In the genomic region with DNA sequence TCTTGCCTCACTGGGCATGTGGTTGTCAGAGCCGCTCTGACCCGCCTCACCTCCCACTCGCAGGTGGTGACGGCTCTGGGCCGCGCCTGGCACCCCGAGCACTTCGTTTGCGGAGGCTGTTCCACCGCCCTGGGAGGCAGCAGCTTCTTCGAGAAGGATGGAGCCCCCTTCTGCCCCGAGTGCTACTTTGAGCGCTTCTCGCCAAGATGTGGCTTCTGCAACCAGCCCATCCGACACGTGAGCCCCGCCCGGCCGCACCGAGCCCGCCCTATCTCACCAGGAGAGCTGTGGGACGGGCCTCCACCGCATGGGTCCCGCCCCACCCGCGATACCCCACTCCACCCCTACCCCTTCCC, we compare ENCODE assay signal across 11 cellular contexts. TPM values are rescaled to one million over a fixed set of nuclear protein-coding genes. Genes with fewer than 3 reads are reported as not detected.
A peak's percentile ranks its signal among the peaks of the same experiment; 100 is the strongest.
DNase-seq lines count a peak whose midpoint lies in the region; ATAC-seq and TF ChIP-seq lines count a peak whose summit lies in the region.
"Had no signal": no experiment of that assay in that cellular context is flagged by ENCODE, and none has a peak within 500 bp of the region (broad histone marks: within the 10 kb centered on the region; RNA-seq: fewer than 3 reads in every experiment).

No MANE protein-coding gene starts in this region.

- intact Hi-C loops in naive thymus-derived CD4-positive, alpha-beta T cell (cut with micrococcal nuclease) = loop anchor here (1.0 to 5.0 kb wide), 2 partner anchors 17 to 236 kb away; a partner anchor contains a TSS

- DNase-seq in coronary artery (ENCODE audit: low spot score) = no peak
- DNase-seq in naive thymus-derived CD4-positive, alpha-beta T cell = no peak
- DNase-seq in NCI-H2029 (lab: John Stamatoyannopoulos, UW) = no peak
- DNase-seq in NCI-H1417 treated with DMSO at 0.1 percent for 48 hours (lab: John Stamatoyannopoulos, UW) = no peak
- DNase-seq in WERI-Rb-1 = no peak
- DNase-seq: MM.1S, NCI-H774, ovary had no signal

- CTCF ChIA-PET in naive thymus-derived CD4-positive, alpha-beta T cell (lab: Charles Lee) = interaction anchor here (3.2 kb wide), 1 partner anchor 15 kb away, joined by 17 read pairs; no protein-coding TSS in a partner anchor

- H3K9me3 ChIP-seq in BLaER1 treated with 17β-estradiol and CSF1 and Interleukin-3, amounts not matched to agents 10 nM and 100 nM (replicated peaks in 1 of 11) = no peaks in the 10 kb centered on the region
- H3K9me3 ChIP-seq in HUES6 (ENCODE audit: control insufficient read depth, insufficient read depth, low read depth, low read length) = no peaks in the 10 kb centered on the region
- H3K9me3 ChIP-seq in naive thymus-derived CD4-positive, alpha-beta T cell (ENCODE audit: control insufficient read depth in 2 of 3, low read length in 3 of 3) = no peaks in the 10 kb centered on the region
- no peaks in the 10 kb centered on the region for H3K9me3 ChIP-seq in WERI-Rb-1 (ENCODE audit: severe bottlenecking)
- H3K9me3 ChIP-seq: ovary had no signal

- H3K36me3 Mint-ChIP-seq in naive thymus-derived CD4-positive, alpha-beta T cell = no peaks in the 10 kb centered on the region

- H3K4me1 ChIP-seq in BLaER1 treated with 17β-estradiol and CSF1 and Interleukin-3, amounts not matched to agents 10 nM and 100 nM = peaks cover 51 to 72% (median 63%) of the 10 kb centered on the region in 10 experiments
- H3K4me1 ChIP-seq in HUES6 (ENCODE audit: control insufficient read depth, insufficient read depth, low read length) = peaks cover 16% of the 10 kb centered on the region
- peaks cover 4 to 6% of the 10 kb centered on the region in 2 donors for H3K4me1 ChIP-seq in naive thymus-derived CD4-positive, alpha-beta T cell (ENCODE audit: control insufficient read depth in 2 of 2, insufficient read depth in 2 of 2, low read length in 2 of 2)

- no peaks in the 10 kb centered on the region for H3K27me3 ChIP-seq in BLaER1 treated with 17β-estradiol and CSF1 and Interleukin-3, amounts not matched to agents 10 nM and 100 nM
- H3K27me3 ChIP-seq in HUES6 (ENCODE audit: control insufficient read depth, insufficient read depth, low read length) (peaks cover 52% of the 10 kb centered on the region), WERI-Rb-1 (ENCODE audit: insufficient read depth, low read depth, severe bottlenecking) (no peaks in the 10 kb centered on the region)
- no peaks in the 10 kb centered on the region for H3K27me3 ChIP-seq in naive thymus-derived CD4-positive, alpha-beta T cell (ENCODE audit: control insufficient read depth in 2 of 2, insufficient read depth in 2 of 2, low read length in 2 of 2)
- H3K27me3 ChIP-seq: ovary had no signal

- H3K27ac Mint-ChIP-seq in naive thymus-derived CD4-positive, alpha-beta T cell = peak overlapping the region in 5 of 9 donors; percentile 62 to 83 (median 81)

- H3K9ac ChIP-seq in BLaER1 treated with 17β-estradiol and CSF1 and Interleukin-3, amounts not matched to agents 10 nM and 100 nM = peak overlapping the region in 5 of 11 experiments; percentile 76 to 83 (median 79); a peak in 6 of 22 replicates
- no peak overlapping the region for H3K9ac ChIP-seq in HUES6 (ENCODE audit: low read length)

- H3K4me3 ChIP-seq in BLaER1 treated with 17β-estradiol and CSF1 and Interleukin-3, amounts not matched to agents 10 nM and 100 nM = peak overlapping the region in 5 of 10 experiments; percentile 58 to 72 (median 67); a peak in 6 of 20 replicates
- H3K4me3 ChIP-seq in HUES6 (ENCODE audit: low read depth, low read length) = peak overlapping the region; percentile 75
- peak overlapping the region; percentile 47 for H3K4me3 ChIP-seq in coronary artery
- peak overlapping the region; percentile 65 for H3K4me3 ChIP-seq in naive thymus-derived CD4-positive, alpha-beta T cell (ENCODE audit: low read length)
- H3K4me3 ChIP-seq in WERI-Rb-1 (ENCODE audit: low read depth, low read length) = no peak overlapping the region
- H3K4me3 ChIP-seq: ovary had no signal

- H4K20me1 ChIP-seq in BLaER1 treated with 17β-estradiol and CSF1 and Interleukin-3, amounts not matched to agents 10 nM and 100 nM = no peaks in the 10 kb centered on the region

- peak overlapping the region; percentile 73 to 100 (median 97); a peak in 21 of 22 replicates for H3K4me2 ChIP-seq in BLaER1 treated with 17β-estradiol and CSF1 and Interleukin-3, amounts not matched to agents 10 nM and 100 nM

- ATAC-seq in naive thymus-derived CD4-positive, alpha-beta T cell = no peak
- ATAC-seq in GM19467 (IDR thresholded peaks at IDR 0.05; ENCODE audit: unreplicated experiment) = no peak

- TF ChIP-seq CTCF in coronary artery (IDR thresholded peaks at IDR 0.05) (no peak), WERI-Rb-1 (IDR thresholded peaks at IDR 0.05; ENCODE audit: low read depth, low read length) (no peak)

- H3K4me3 Mint-ChIP-seq in naive thymus-derived CD4-positive, alpha-beta T cell = peak overlapping the region; percentile 75 to 91 (median 84)

- H3K36me3 ChIP-seq in BLaER1 treated with 17β-estradiol and CSF1 and Interleukin-3, amounts not matched to agents 10 nM and 100 nM = peaks cover 0 to 11% (median 0%) of the 10 kb centered on the region in 11 experiments; a peak in 4 of 22 replicates
- H3K36me3 ChIP-seq in HUES6 (ENCODE audit: control insufficient read depth, insufficient read depth, low read length) (peaks cover 3% of the 10 kb centered on the region; the same call in 1 of the 2 replicates), WERI-Rb-1 (peaks cover 3% of the 10 kb centered on the region; the same call in 1 of the 2 replicates)
- H3K36me3 ChIP-seq in naive thymus-derived CD4-positive, alpha-beta T cell (ENCODE audit: control insufficient read depth in 2 of 3, insufficient read depth in 3 of 3, low read length in 3 of 3) = no peaks in the 10 kb centered on the region
- H3K36me3 ChIP-seq: ovary had no signal

- POLR2A ChIA-PET in naive thymus-derived CD4-positive, alpha-beta T cell (lab: Charles Lee) = interaction anchor here (1.0 to 7.8 kb wide), 7 partner anchors 12 to 402 kb away, joined by 3 to 69 read pairs (median 5); a partner anchor contains a TSS

- peak overlapping the region in 6 of 11 experiments; percentile 63 to 82 (median 74); a peak in 6 of 22 replicates for H3K27ac ChIP-seq in BLaER1 treated with 17β-estradiol and CSF1 and Interleukin-3, amounts not matched to agents 10 nM and 100 nM
- no peak overlapping the region for H3K27ac ChIP-seq in HUES6 (ENCODE audit: low read depth, low read length)
- H3K27ac ChIP-seq in coronary artery = peak overlapping the region in 1 of 2 donors; percentile 46
- no peak overlapping the region for H3K27ac ChIP-seq in naive thymus-derived CD4-positive, alpha-beta T cell (ENCODE audit: low read depth, low read length)
- H3K27ac ChIP-seq in WERI-Rb-1 = no peak overlapping the region
- H3K27ac ChIP-seq: ovary had no signal

- no peaks in the 10 kb centered on the region for H3K9me3 Mint-ChIP-seq in naive thymus-derived CD4-positive, alpha-beta T cell

- H3K27me3 Mint-ChIP-seq in naive thymus-derived CD4-positive, alpha-beta T cell = peaks cover 0 to 69% (median 14%) of the 10 kb centered on the region in 5 donors

- H3K4me1 Mint-ChIP-seq in naive thymus-derived CD4-positive, alpha-beta T cell = peaks cover 8 to 32% (median 22%) of the 10 kb centered on the region in 7 donors

RNA-seq across cellular contexts. Expression of a gene that starts 4.0 kb away (rescaled TPM):
- 1 to 10 TPM in 1 of 5 experiments, under 1 TPM in 4; 0.29 to 1.5 (median 0.57) TPM for total RNA-seq in naive thymus-derived CD4-positive, alpha-beta T cell
- under 1 TPM; 0.32 to 0.44 TPM for polyA plus RNA-seq in naive thymus-derived CD4-positive, alpha-beta T cell

RNA-seq across cellular contexts. Expression of a gene that starts 7.0 kb away (rescaled TPM):
- total RNA-seq in naive thymus-derived CD4-positive, alpha-beta T cell = 1 to 10 TPM in 4 of 5 experiments, under 1 TPM in 1; 0.12 to 5.5 (median 3.7) TPM
- polyA plus RNA-seq in naive thymus-derived CD4-positive, alpha-beta T cell = 1 to 10 TPM; 2.4 to 3.3 TPM

RNA-seq across cellular contexts. Expression of a gene that starts 16.6 kb away (rescaled TPM):
- total RNA-seq in naive thymus-derived CD4-positive, alpha-beta T cell = 10 to 100 TPM in 3 of 5 experiments, 1 to 10 TPM in 2; 8.5 to 14.4 (median 11.5) TPM
- 10 to 100 TPM in 1 of 2 donors, 1 to 10 TPM in 1; 6.2 to 12.1 TPM for polyA plus RNA-seq in naive thymus-derived CD4-positive, alpha-beta T cell

RNA-seq across cellular contexts. Expression of a gene that starts 32.3 kb away (rescaled TPM):
- total RNA-seq in naive thymus-derived CD4-positive, alpha-beta T cell = 100 to 1,000 TPM in 2 of 5 experiments, 10 to 100 TPM in 3; 47.3 to 118 (median 89.5) TPM
- 10 to 100 TPM; 22.8 to 30.1 TPM for polyA plus RNA-seq in naive thymus-derived CD4-positive, alpha-beta T cell

RNA-seq across cellular contexts. Expression of a gene that starts 33.3 kb away (rescaled TPM):
- under 1 TPM; 0.11 to 0.54 (median 0.32) TPM for total RNA-seq in naive thymus-derived CD4-positive, alpha-beta T cell
- under 1 TPM; 0.12 to 0.33 TPM for polyA plus RNA-seq in naive thymus-derived CD4-positive, alpha-beta T cell

Comparison
In these comparisons a context has a peak if more than half of its experiments do, and no peak if none do; other contexts are left out.
1. H3K27ac ChIP-seq: peak in BLaER1 treated with 17β-estradiol and CSF1 and Interleukin-3, amounts not matched to agents 10 nM and 100 nM (6 of 11); none in HUES6 (single experiment), naive thymus-derived CD4-positive, alpha-beta T cell (single experiment) and WERI-Rb-1 (single experiment).